Comparison of ENCODE assay signal across 13 cellular contexts in the genomic region with DNA sequence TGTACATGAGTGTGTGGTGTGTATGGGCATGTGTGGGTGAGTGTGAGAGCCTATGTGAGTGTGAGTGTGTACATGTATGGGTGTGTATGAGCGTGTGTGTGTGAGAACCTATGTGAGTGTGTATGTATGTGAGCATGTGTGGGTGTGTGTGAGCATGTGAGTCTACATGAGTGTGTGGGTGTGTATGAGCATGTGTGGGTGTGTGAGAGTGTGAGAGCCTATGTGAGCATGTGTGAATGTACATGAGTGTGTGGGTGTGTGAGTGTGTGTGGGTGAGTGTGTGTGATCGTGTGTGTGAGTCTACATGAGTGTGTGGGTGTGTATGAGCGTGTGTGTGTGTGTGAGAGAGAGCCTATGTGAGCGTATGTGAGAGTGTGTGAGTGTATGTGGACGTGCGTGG.
A peak's percentile ranks its signal among the peaks of the same experiment; 100 is the strongest.
DNase-seq lines count a peak whose midpoint lies in the region; ATAC-seq, FAIRE-seq and TF ChIP-seq lines count a peak whose summit lies in the region.
"Had no signal": no experiment of that assay in that cellular context is flagged by ENCODE, and none has a peak within 500 bp of the region (broad histone marks: within the 10 kb centered on the region; RNA-seq: fewer than 3 reads in every experiment).

No MANE protein-coding gene starts in this region.

- H3K9ac ChIP-seq in IMR-90 (ENCODE audit: low read depth, low read length), result no peak overlapping the region

- no peak overlapping the region for H2BK20ac ChIP-seq in IMR-90 (ENCODE audit: low read depth, low read length)

- H3K4ac ChIP-seq in IMR-90 (ENCODE audit: low read depth, low read length), result no peak overlapping the region

- no peak for TF ChIP-seq EP300 in transverse colon (IDR thresholded peaks at IDR 0.05; ENCODE audit: low read depth)

- no peak overlapping the region for H3K27ac ChIP-seq in IMR-90 (ENCODE audit: insufficient read depth, low read length)
- H3K27ac ChIP-seq in transverse colon, result no peak overlapping the region
- H3K27ac ChIP-seq: C4-2B had no signal

- TF ChIP-seq POLR2A in GM12891 (IDR thresholded peaks at IDR 0.05; ENCODE audit: low read depth, low read length), result no peak
- TF ChIP-seq POLR2A in IMR-90 (IDR thresholded peaks at IDR 0.05; ENCODE audit: low read depth, low read length), result no peak
- TF ChIP-seq POLR2A in transverse colon (IDR thresholded peaks at IDR 0.05), result no peak

- no peak overlapping the region for H3K14ac ChIP-seq in IMR-90 (replicated peaks; ENCODE audit: low read depth, low read length)

- H4K8ac ChIP-seq in IMR-90 (ENCODE audit: low read depth in 2 of 2, low read length in 2 of 2), result no peak overlapping the region

- peaks cover 6% of the 10 kb centered on the region for H3K9me3 ChIP-seq in IMR-90 (ENCODE audit: control insufficient read depth, insufficient read depth, low read length)
- H3K9me3 ChIP-seq in transverse colon, result no peaks in the 10 kb centered on the region

- H3K79me1 ChIP-seq in IMR-90 (ENCODE audit: low read depth in 1 of 2, low read length in 2 of 2), result no peaks in the 10 kb centered on the region

- no peak overlapping the region for H2AK5ac ChIP-seq in IMR-90 (ENCODE audit: low read depth, low read length)

- H4K91ac ChIP-seq in IMR-90 (ENCODE audit: insufficient read depth, low read depth, low read length), result no peak overlapping the region

- dilution Hi-C loops in IMR-90 (cut with HindIII; ENCODE audit: low sequenced_read_pairs, unreplicated experiment), result no loop called here

- no peak overlapping the region for H3K23ac ChIP-seq in IMR-90 (ENCODE audit: low read depth, low read length)

- H3K36me3 ChIP-seq in IMR-90 (ENCODE audit: control insufficient read depth, insufficient read depth, low read length), result no peaks in the 10 kb centered on the region
- H3K36me3 ChIP-seq in transverse colon, result no peaks in the 10 kb centered on the region

- TF ChIP-seq CTCF in IMR-90 (conservative IDR thresholded peaks at IDR 0.05; ENCODE audit: low read depth, low read length) (no peak), transverse colon (IDR thresholded peaks at IDR 0.05) (no peak)

- H3K4me2 ChIP-seq in IMR-90 (ENCODE audit: low read depth, low read length), result no peak overlapping the region

- CTCF ChIA-PET in IMR-90 (lab: Yijun Ruan, JAX), result no interaction called here

- no peak overlapping the region for H4K5ac ChIP-seq in IMR-90 (ENCODE audit: low read depth, low read length)

- peak overlapping the region; percentile 49 for H2AFZ ChIP-seq in IMR-90 (replicated peaks; ENCODE audit: low read length, poor library complexity)

- no peak overlapping the region for H3K18ac ChIP-seq in IMR-90 (ENCODE audit: low read depth, low read length)

- no peak overlapping the region for H2BK5ac ChIP-seq in IMR-90 (ENCODE audit: low read depth, low read length, poor library complexity, severe bottlenecking)

- no peak overlapping the region for H2BK15ac ChIP-seq in IMR-90 (ENCODE audit: low read depth, low read length)

- no peak overlapping the region for H2AK9ac ChIP-seq in IMR-90 (replicated peaks; ENCODE audit: low read depth, low read length, poor library complexity)

- TF ChIP-seq RAD21 in IMR-90 (IDR thresholded peaks at IDR 0.05; ENCODE audit: low read length), result no peak

- H3K4me3 ChIP-seq in IMR-90 (ENCODE audit: insufficient read depth, low read depth, low read length) (no peak overlapping the region), transverse colon (no peak overlapping the region)

- peaks cover 7% of the 10 kb centered on the region; the same call in 1 of the 2 replicates for H3K9me1 ChIP-seq in IMR-90 (ENCODE audit: insufficient read depth, low read length)

- WGBS in IMR-90 (ENCODE audit: extremely low coverage in 2 of 2, insufficient read length in 1 of 2), 2 experiments, result 92% methylated on average over 4 of the region's 6 CpGs; no CpG with 5 or more reads in 1 of the 2 experiments
- WGBS in transverse colon (ENCODE audit: low coverage in 1 of 2), 2 donors, result 78 to 81% methylated on average over 5 to 6 of the region's 6 CpGs

- H3K4me1 ChIP-seq in IMR-90 (ENCODE audit: control insufficient read depth, insufficient read depth, low read length) (no peaks in the 10 kb centered on the region), transverse colon (no peaks in the 10 kb centered on the region)

- ATAC-seq in IMR-90 (ENCODE audit: low read depth), result no peak
- ATAC-seq in esophagus mucosa, result peak; percentile 22
- ATAC-seq in HG02678 (IDR thresholded peaks at IDR 0.05; ENCODE audit: unreplicated experiment), result no peak

- no peaks in the 10 kb centered on the region for H4K20me1 ChIP-seq in IMR-90 (ENCODE audit: insufficient read depth, low read length)

- H2BK120ac ChIP-seq in IMR-90 (ENCODE audit: low read depth, low read length), result no peak overlapping the region

- FAIRE-seq in GM12891 (lab: Jason Lieb, UNC) (peak; percentile 55), urothelium cell line (lab: Jason Lieb, UNC) (peak; percentile 46)
- FAIRE-seq: A204.1, GM19239 had no signal

- H3K27me3 ChIP-seq in IMR-90 (ENCODE audit: control insufficient read depth, insufficient read depth, low read length) (peaks cover 15% of the 10 kb centered on the region), transverse colon (no peaks in the 10 kb centered on the region)

- intact Hi-C loops in IMR-90 (cut with micrococcal nuclease), result no loop called here
- intact Hi-C loops in transverse colon (cut with DNase I; ENCODE audit: low total_unique reads), result no loop called here

- DNase-seq in GM12891 (ENCODE audit: insufficient read length, low spot score) (no peak), IMR-90 (no peak), urothelium cell line (ENCODE audit: low spot score) (no peak), GOT3 (lab: John Stamatoyannopoulos, UW) (no peak), transverse colon (no peak)
- DNase-seq: CD4-positive, alpha-beta memory T cell; DMS79; HCEC 1CT had no signal

- in situ Hi-C loops in IMR-90 (cut with MboI; ENCODE audit: low sequenced_read_pairs) (no loop called here), transverse colon (cut with MboI; ENCODE audit: low pct_ligation_motif_present in 1 of 4, low pct_unique_long_range_greater_than_20kb in 1 of 4, low sequenced_read_pairs in 3 of 4) (no loop called here)

- BruUV-seq in IMR-90 (replicated peaks; lab: Mats Ljungman, UMichigan), result no TSS peak

- H3K56ac ChIP-seq in IMR-90 (ENCODE audit: extremely low read depth, insufficient read depth, low read length), result no peak overlapping the region

- POLR2A ChIA-PET in IMR-90 (lab: Charles Lee; ENCODE audit: unreplicated experiment), result no interaction called here

TF ChIP-seq in GM12891, 5 proteins besides CTCF, POLR2A, EP300 and RAD21:
- TF ChIP-seq SPI1 (IDR thresholded peaks at IDR 0.05; ENCODE audit: low read depth, low read length) (no peak), POLR2AphosphoS5 (IDR thresholded peaks at IDR 0.05; ENCODE audit: low read depth, low read length) (no peak), TAF1 (IDR thresholded peaks at IDR 0.05; ENCODE audit: low read depth, low read length) (no peak), PAX5 (IDR thresholded peaks at IDR 0.05; ENCODE audit: insufficient read depth, low read length, severe bottlenecking) (no peak), POU2F2 (IDR thresholded peaks at IDR 0.05; ENCODE audit: low read depth, low read length) (no peak)

TF ChIP-seq in IMR-90, 13 proteins besides CTCF, POLR2A, EP300 and RAD21:
- no peak for TF ChIP-seq MAFK (IDR thresholded peaks at IDR 0.05; ENCODE audit: low read depth, low read length)
- TF ChIP-seq SMC3 (IDR thresholded peaks at IDR 0.05; ENCODE audit: low read depth, low read length), result no peak
- no peak for TF ChIP-seq CHD1 (IDR thresholded peaks at IDR 0.05; ENCODE audit: low read depth, low read length)
- TF ChIP-seq MXI1 (IDR thresholded peaks at IDR 0.05; ENCODE audit: borderline replicate concordance, low read depth, low read length), result no peak
- TF ChIP-seq CEBPB (IDR thresholded peaks at IDR 0.05; ENCODE audit: low read depth, low read length), result no peak
- TF ChIP-seq, protein P1, sequence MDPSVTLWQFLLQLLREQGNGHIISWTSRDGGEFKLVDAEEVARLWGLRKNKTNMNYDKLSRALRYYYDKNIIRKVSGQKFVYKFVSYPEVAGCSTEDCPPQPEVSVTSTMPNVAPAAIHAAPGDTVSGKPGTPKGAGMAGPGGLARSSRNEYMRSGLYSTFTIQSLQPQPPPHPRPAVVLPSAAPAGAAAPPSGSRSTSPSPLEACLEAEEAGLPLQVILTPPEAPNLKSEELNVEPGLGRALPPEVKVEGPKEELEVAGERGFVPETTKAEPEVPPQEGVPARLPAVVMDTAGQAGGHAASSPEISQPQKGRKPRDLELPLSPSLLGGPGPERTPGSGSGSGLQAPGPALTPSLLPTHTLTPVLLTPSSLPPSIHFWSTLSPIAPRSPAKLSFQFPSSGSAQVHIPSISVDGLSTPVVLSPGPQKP (IDR thresholded peaks at IDR 0.05; ENCODE audit: borderline replicate concordance, low read depth, low read length), result no peak
- no peak for TF ChIP-seq RCOR1 (IDR thresholded peaks at IDR 0.05; ENCODE audit: insufficient replicate concordance, low read length)
